Comparison of ENCODE assay signal across 9 cellular contexts in genomic region chr11:14380947-14381555, GRCh38. TPM values are rescaled to one million over a fixed set of nuclear protein-coding genes. Genes with fewer than 3 reads are reported as not detected.
DNase-seq lines count a peak whose midpoint lies in the region; ATAC-seq and TF ChIP-seq lines count a peak whose summit lies in the region.
"Had no signal": no experiment of that assay in that cellular context is flagged by ENCODE, and none has a peak within 500 bp of the region (broad histone marks: within the 10 kb centered on the region; RNA-seq: fewer than 3 reads in every experiment).

No MANE protein-coding gene starts in this region.

- H3K4me1 Mint-ChIP-seq in H9 (peaks cover 14 to 18% of the 10 kb centered on the region in 2 experiments), endodermal cell (peaks cover 14% of the 10 kb centered on the region), memory B cell (peaks cover 17% of the 10 kb centered on the region)

- no peak overlapping the region for H2BK15ac ChIP-seq in H9 (ENCODE audit: low read depth, low read length)

- no peaks in the 10 kb centered on the region for H4K20me1 ChIP-seq in H9 (ENCODE audit: control insufficient read depth, insufficient read depth, insufficient read length)

- no CpG with 5 or more reads among the region's 54 CpGs for WGBS in H9 (ENCODE audit: extremely low coverage, insufficient read length, low lambda C conversion rate)
- 0 to 2% methylated on average over 22 to 54 of the region's 54 CpGs for WGBS in endodermal cell (ENCODE audit: insufficient coverage in 1 of 2, insufficient read length in 1 of 2), 2 experiments

- peak overlapping the region; percentile 76 for H3K4me3 ChIP-seq in endodermal cell (ENCODE audit: low read length)

- H3K27me3 ChIP-seq in H9 (ENCODE audit: insufficient read depth, low read length) (no peaks in the 10 kb centered on the region; the same call in 1 of the 2 replicates), endodermal cell (ENCODE audit: control insufficient read depth, insufficient read depth, low read length, poor library complexity, severe bottlenecking) (peaks cover 45% of the 10 kb centered on the region)

- H3K4me1 ChIP-seq in H9 (ENCODE audit: insufficient read depth, low read length) (no peaks in the 10 kb centered on the region; the same call in 1 of the 2 replicates), endodermal cell (ENCODE audit: control insufficient read depth, insufficient read depth, low read length) (peaks cover 5% of the 10 kb centered on the region)

- H2BK20ac ChIP-seq in H9 (ENCODE audit: low read depth, low read length, poor library complexity, severe bottlenecking), result no peak overlapping the region

- H3T11ph ChIP-seq in H9 (ENCODE audit: low read length), result no peak overlapping the region

- CTCF ChIA-PET in GM10248 (lab: Yijun Ruan, JAX), result interaction anchor here (1.0 to 1.4 kb wide), 2 partner anchors 72 to 76 kb away, joined by 3 read pairs; no protein-coding TSS in a partner anchor

- no peak overlapping the region for H2AFZ ChIP-seq in H9 (ENCODE audit: low read length)

- no peak for TF ChIP-seq CTCF in GM10248 (IDR thresholded peaks at IDR 0.05; ENCODE audit: control extremely low read depth, extremely low read depth, low read depth, missing control alignments)
- no peak for TF ChIP-seq CTCF in H9 (conservative IDR thresholded peaks at IDR 0.05)
- TF ChIP-seq CTCF in endodermal cell (conservative IDR thresholded peaks at IDR 0.05), result no peak

- H3K4me2 ChIP-seq in H9 (ENCODE audit: insufficient read depth, insufficient read length, low read length), result peak overlapping the region; percentile 59

- H3K23ac ChIP-seq in H9 (ENCODE audit: insufficient read length, low read depth, low read length), result no peak overlapping the region

- H3K9ac ChIP-seq in H9 (ENCODE audit: extremely low read depth, insufficient read length, low read length) (no peak overlapping the region), endodermal cell (ENCODE audit: extremely low read depth, low read length, poor library complexity, severe bottlenecking) (no peak overlapping the region)

- H3K79me2 ChIP-seq in H9 (ENCODE audit: insufficient read depth, low read length), result no peaks in the 10 kb centered on the region

- H3K4me3 Mint-ChIP-seq in H9, result peak overlapping the region; percentile 62 to 78
- peak overlapping the region; percentile 53 for H3K4me3 Mint-ChIP-seq in endodermal cell
- H3K4me3 Mint-ChIP-seq in memory B cell, result peak overlapping the region; percentile 86

- H3K9me3 Mint-ChIP-seq in H9, result no peaks in the 10 kb centered on the region
- no peaks in the 10 kb centered on the region for H3K9me3 Mint-ChIP-seq in endodermal cell
- H3K9me3 Mint-ChIP-seq in memory B cell, result no peaks in the 10 kb centered on the region

- H2BK5ac ChIP-seq in H9 (ENCODE audit: insufficient read length, low read length), result no peak overlapping the region

- peak; percentile 95 for ATAC-seq in memory B cell (ENCODE audit: low read depth)

- 0 out of 2 replicates have a peak overlapping the region, but pooled peaks have one; percentile 2 for H3K14ac ChIP-seq in H9 (ENCODE audit: insufficient read depth, low read length)

- no peak overlapping the region for H4K5ac ChIP-seq in H9 (ENCODE audit: insufficient read length, low read depth, low read length)

- H2BK12ac ChIP-seq in H9 (ENCODE audit: insufficient read length, low read depth, low read length), result no peak overlapping the region

- H3K27me3 Mint-ChIP-seq in H9 (ENCODE audit: low read depth), result peaks cover 47% of the 10 kb centered on the region
- peaks cover 39% of the 10 kb centered on the region for H3K27me3 Mint-ChIP-seq in endodermal cell (ENCODE audit: insufficient read depth)
- no peaks in the 10 kb centered on the region for H3K27me3 Mint-ChIP-seq in memory B cell

- DNase-seq in GM10248 (ENCODE audit: extremely low spot score) (peak; percentile 34), H9 (peak; percentile 67), NCI-H1092 (lab: John Stamatoyannopoulos, UW) (peak; percentile 24), endodermal cell (peak; percentile 88), memory B cell (ENCODE audit: low spot score in 2 of 2) (peak; percentile 65 to 69), SHP77 treated with DMSO at 0.1 percent for 48 hours (lab: John Stamatoyannopoulos, UW) (no peak)
- peak; percentile 54 for DNase-seq in activated CD8-positive, alpha-beta memory T cell treated with anti-CD3 and anti-CD28 coated beads, Interleukin-2, amount 50 U/mL, for 4 hours
- peak; percentile 13 for DNase-seq in stimulated activated CD8-positive, alpha-beta memory T cell treated with anti-CD3 and anti-CD28 coated beads, Interleukin-15, amount 100 ng/mL, for 24 hours (ENCODE audit: low read depth)

- H3K56ac ChIP-seq in H9 (ENCODE audit: insufficient read length, low read depth, low read length), result no peak overlapping the region

- H3K18ac ChIP-seq in H9 (ENCODE audit: insufficient read length, low read depth, low read length), result no peak overlapping the region

- no peaks in the 10 kb centered on the region for H3K9me3 ChIP-seq in H9 (ENCODE audit: control insufficient read depth, low read depth, low read length)
- H3K9me3 ChIP-seq in endodermal cell (ENCODE audit: control insufficient read depth, low read length), result no peaks in the 10 kb centered on the region
- H3K9me3 ChIP-seq: neutrophil had no signal

- peaks cover 6% of the 10 kb centered on the region for H3K23me2 ChIP-seq in H9 (ENCODE audit: insufficient read length, low read depth, low read length, poor library complexity, severe bottlenecking)

- no peaks in the 10 kb centered on the region for H3K79me1 ChIP-seq in H9 (ENCODE audit: insufficient read depth, low read depth, low read length, poor library complexity, severe bottlenecking)

- no peak overlapping the region for H4K8ac ChIP-seq in H9 (replicated peaks; ENCODE audit: insufficient read length, low read depth, low read length)

- no peaks in the 10 kb centered on the region for H3K36me3 ChIP-seq in endodermal cell (ENCODE audit: control insufficient read depth, insufficient read depth, low read length)
- H3K36me3 ChIP-seq: neutrophil had no signal

- H3K27ac Mint-ChIP-seq in H9 (no peak overlapping the region), endodermal cell (no peak overlapping the region), memory B cell (peak overlapping the region; percentile 88)

- POLR2A ChIA-PET in GM10248 (lab: Yijun Ruan, JAX), result no interaction called here

- H2BK120ac ChIP-seq in H9 (ENCODE audit: low read depth, low read length, poor library complexity, severe bottlenecking), result no peak overlapping the region

- no peak overlapping the region for H4K91ac ChIP-seq in H9 (ENCODE audit: insufficient read length, low read depth, low read length)

- no peak overlapping the region for H3K4ac ChIP-seq in H9 (ENCODE audit: low read depth, low read length)

- H3K36me3 Mint-ChIP-seq in H9 (ENCODE audit: insufficient read depth in 1 of 3, low read depth in 3 of 3), result no peaks in the 10 kb centered on the region
- no peaks in the 10 kb centered on the region for H3K36me3 Mint-ChIP-seq in endodermal cell (ENCODE audit: low read depth)
- H3K36me3 Mint-ChIP-seq in memory B cell, result no peaks in the 10 kb centered on the region

- H2AK5ac ChIP-seq in H9 (ENCODE audit: insufficient read length, low read length), result no peak overlapping the region

- no peak overlapping the region for H3K27ac ChIP-seq in H9 (ENCODE audit: insufficient read length, low read depth, low read length)
- H3K27ac ChIP-seq in endodermal cell (ENCODE audit: low read depth, low read length), result no peak overlapping the region
- H3K27ac ChIP-seq: neutrophil had no signal

RNA-seq across cellular contexts. Expression of gene RRAS2, which starts 22.1 kb away (rescaled TPM):
- 154 and 158 TPM in 2 replicates for total RNA-seq in H9 (2021)
- total RNA-seq in endodermal cell, result 10 to 100 TPM; 75.1 to 99.7 TPM
- polyA plus RNA-seq in endodermal cell (2013, experiment 1 of 2), result 48.4 TPM
- polyA plus RNA-seq in endodermal cell (2013, experiment 2 of 2), result 43.3 TPM
